In the genomic region with DNA sequence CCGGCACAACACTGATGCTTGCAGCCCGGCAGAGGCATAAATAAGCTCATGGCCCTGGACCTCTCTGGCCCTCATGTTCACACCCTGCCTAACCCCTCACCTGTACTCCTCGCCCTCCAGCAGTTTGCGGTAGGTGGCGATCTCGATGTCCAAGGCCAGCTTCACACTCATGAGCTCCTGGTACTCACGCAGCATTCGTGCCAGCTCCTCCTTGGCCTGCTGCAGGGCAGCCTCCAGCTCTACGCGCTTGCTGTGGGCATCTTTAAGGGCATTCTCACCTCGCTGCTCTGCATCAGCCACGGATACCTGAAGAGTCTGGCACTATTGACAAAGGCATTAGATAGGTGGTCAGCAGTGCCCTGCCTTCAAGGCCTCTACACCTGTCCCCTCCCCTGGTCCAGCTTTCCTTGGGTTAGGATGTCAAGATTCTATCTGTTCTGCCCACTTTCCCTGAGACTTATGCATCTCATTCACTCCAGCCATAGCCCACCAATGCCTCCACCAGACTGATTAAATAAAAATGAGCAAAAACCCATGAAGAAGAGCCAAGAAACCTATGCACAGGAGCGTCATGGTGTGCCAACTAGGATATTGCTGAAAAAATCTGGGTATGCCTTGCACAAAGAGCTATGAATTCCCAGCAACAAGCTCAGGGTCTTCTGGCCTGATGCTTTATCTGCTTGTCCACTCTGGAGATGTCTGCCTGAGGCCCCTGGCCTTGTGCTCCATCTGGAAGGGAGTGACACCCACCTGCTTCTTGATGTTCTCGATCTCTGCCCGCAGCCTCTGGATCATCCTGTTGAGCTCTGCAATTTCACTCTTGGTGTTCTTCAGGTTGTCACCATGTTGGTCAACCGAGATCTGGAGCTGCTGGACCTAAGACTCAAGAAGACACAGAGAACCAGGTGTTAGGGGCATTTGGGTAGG, we compare ENCODE assay signal across 25 cellular contexts. TPM values are rescaled to one million over a fixed set of nuclear protein-coding genes. Genes with fewer than 3 reads are reported as not detected.
DNase-seq lines count a peak whose midpoint lies in the region; ATAC-seq, FAIRE-seq and TF ChIP-seq lines count a peak whose summit lies in the region.
"Had no signal": no experiment of that assay in that cellular context is flagged by ENCODE, and none has a peak within 500 bp of the region (broad histone marks: within the 10 kb centered on the region; RNA-seq: fewer than 3 reads in every experiment).

No MANE protein-coding gene starts in this region.

- 10% methylated on average over 16 of the region's 16 CpGs for WGBS in K562 (ENCODE audit: insufficient coverage, low coverage, missing lambda C conversion rate)
- WGBS in neuronal stem cell (ENCODE audit: extremely low coverage in 2 of 2, insufficient read length in 2 of 2, insufficient replicate concordance in 1 of 2), 2 donors: no CpG with 5 or more reads among the region's 16 CpGs
- WGBS in mesendoderm (ENCODE audit: extremely low coverage, insufficient coverage, low lambda C conversion rate): no CpG with 5 or more reads among the region's 16 CpGs

- no peaks in the 10 kb centered on the region for H3K9me3 Mint-ChIP-seq in type B pancreatic cell
- H3K9me3 Mint-ChIP-seq: CD4-positive, alpha-beta T cell; CD8-positive, alpha-beta memory T cell; GM23338; H9; HFFc6 had no signal

- CTCF ChIA-PET in HEK293 (lab: Yijun Ruan, JAX) (interaction anchor here (0.6 to 1.5 kb wide), 3 partner anchors 31 to 636 kb away, joined by 3 to 6 read pairs (median 4); no protein-coding TSS in a partner anchor), K562 (lab: Yijun Ruan, JAX; ENCODE audit: low intra/inter-chr PET ratio) (no interaction called here)

- POLR2A ChIA-PET in HEK293 (lab: Yijun Ruan, JAX) (interaction anchor here (0.6 kb wide), 1 partner anchor 148 kb away, joined by 4 read pairs; no protein-coding TSS in a partner anchor), K562 (lab: Yijun Ruan, JAX) (interaction anchor here (0.6 to 2.3 kb wide), 5 partner anchors 9 to 393 kb away, joined by 3 to 11 read pairs (median 5); no protein-coding TSS in a partner anchor)

- H2AK5ac ChIP-seq in neuronal stem cell (ENCODE audit: low read depth, low read length) (peak overlapping the region; percentile 31), mesendoderm (ENCODE audit: low read length) (no peak overlapping the region)

- H2BK5ac ChIP-seq in neuronal stem cell (ENCODE audit: low read length) (no peak overlapping the region), mesendoderm (ENCODE audit: low read length) (no peak overlapping the region)

- H3K4me2 ChIP-seq in K562 (ENCODE audit: insufficient read depth, low read length): no peak overlapping the region
- no peak overlapping the region for H3K4me2 ChIP-seq in neuronal stem cell (ENCODE audit: insufficient read depth, low read length, poor library complexity, severe bottlenecking)
- no peak overlapping the region for H3K4me2 ChIP-seq in mesendoderm (ENCODE audit: low read length)
- H3K4me2 ChIP-seq: A549; BLaER1 treated with 17β-estradiol and CSF1 and Interleukin-3, amounts not matched to agents 10 nM and 100 nM; GM23338 had no signal

- in situ Hi-C loops in K562 (cut with MboI): no loop called here

- peak overlapping the region; percentile 26 for H3K23ac ChIP-seq in neuronal stem cell (ENCODE audit: low read depth, low read length, poor library complexity)
- H3K23ac ChIP-seq in mesendoderm (ENCODE audit: low read length): no peak overlapping the region

- peak overlapping the region; percentile 62 for H3K4me3 Mint-ChIP-seq in type B pancreatic cell
- H3K4me3 Mint-ChIP-seq: CD14-positive monocyte; CD4-positive, alpha-beta T cell; GM23338; H9; HFFc6 had no signal

- H4K91ac ChIP-seq in neuronal stem cell (ENCODE audit: low read depth, low read length, poor library complexity): no peak overlapping the region

- no peak overlapping the region for H3K27ac ChIP-seq in HEK293 (ENCODE audit: extremely low read depth, low read depth, low read length)
- H3K27ac ChIP-seq in K562 (ENCODE audit: extremely low read depth, low read depth, low read length): no peak overlapping the region
- no peak overlapping the region for H3K27ac ChIP-seq in neuronal stem cell (replicated peaks; ENCODE audit: low read length)
- no peak overlapping the region for H3K27ac ChIP-seq in mesendoderm (ENCODE audit: low read depth, low read length)
- H3K27ac ChIP-seq: BLaER1 treated with 17β-estradiol and CSF1 and Interleukin-3, amounts not matched to agents 10 nM and 100 nM had no signal

- H3K36me3 ChIP-seq in HEK293 (ENCODE audit: control insufficient read depth in 2 of 2, insufficient read depth in 1 of 2, low read length in 2 of 2) (no peaks in the 10 kb centered on the region), K562 (ENCODE audit: control insufficient read depth, insufficient read depth, low read length) (no peaks in the 10 kb centered on the region), neuronal stem cell (replicated peaks in 1 of 2; ENCODE audit: control insufficient read depth in 2 of 2, insufficient read depth in 2 of 2, low read length in 2 of 2) (no peaks in the 10 kb centered on the region), mesendoderm (ENCODE audit: control insufficient read depth, insufficient read depth, low read length) (no peaks in the 10 kb centered on the region)
- H3K36me3 ChIP-seq: BE2C; BLaER1 treated with 17β-estradiol and CSF1 and Interleukin-3, amounts not matched to agents 10 nM and 100 nM had no signal

- no peak overlapping the region for H4K5ac ChIP-seq in mesendoderm (ENCODE audit: low read length)

- no peak for TF ChIP-seq CTCF in HEK293 (tag by site-specific recombination; IDR thresholded peaks at IDR 0.05)
- TF ChIP-seq CTCF in K562 (IDR thresholded peaks at IDR 0.05 in 2 of 3, conservative IDR thresholded peaks at IDR 0.05 in 1 of 3; ENCODE audit: insufficient read depth in 2 of 3, low read depth in 1 of 3, low read length in 3 of 3): no peak
- no peak for TF ChIP-seq CTCF in type B pancreatic cell (conservative IDR thresholded peaks at IDR 0.05)

- peaks cover 12% of the 10 kb centered on the region for H3K36me3 Mint-ChIP-seq in type B pancreatic cell
- H3K36me3 Mint-ChIP-seq: CD14-positive monocyte; CD8-positive, alpha-beta memory T cell had no signal

- peak overlapping the region; percentile 37 for H3K4ac ChIP-seq in neuronal stem cell (ENCODE audit: low read length)
- H3K4ac ChIP-seq in mesendoderm (ENCODE audit: low read depth, low read length): no peak overlapping the region

- no peak overlapping the region for H3K4me3 ChIP-seq in HEK293 (ENCODE audit: low read depth, low read length)
- H3K4me3 ChIP-seq in K562: no peak overlapping the region
- H3K4me3 ChIP-seq in neuronal stem cell (ENCODE audit: low read length in 2 of 2): peak overlapping the region in 1 of 2 donors; percentile 23
- no peak overlapping the region for H3K4me3 ChIP-seq in mesendoderm (ENCODE audit: low read length)
- H3K4me3 ChIP-seq: A549; BLaER1 treated with 17β-estradiol and CSF1 and Interleukin-3, amounts not matched to agents 10 nM and 100 nM; GM23338 had no signal

- H3K18ac ChIP-seq in neuronal stem cell (ENCODE audit: low read length): peak overlapping the region; percentile 68
- H3K18ac ChIP-seq in mesendoderm (ENCODE audit: low read length): no peak overlapping the region

- no peak overlapping the region for H2BK15ac ChIP-seq in neuronal stem cell (ENCODE audit: low read length)
- H2BK15ac ChIP-seq in mesendoderm (replicated peaks; ENCODE audit: low read depth): no peak overlapping the region

- peak overlapping the region; percentile 95 for H3K27ac Mint-ChIP-seq in type B pancreatic cell
- H3K27ac Mint-ChIP-seq: CD14-positive monocyte; CD4-positive, alpha-beta T cell; CD8-positive, alpha-beta memory T cell; GM23338; HFFc6 had no signal

- no peak overlapping the region for H2AFZ ChIP-seq in K562 (ENCODE audit: low read depth, low read length)
- H2AFZ ChIP-seq in neuronal stem cell (ENCODE audit: low read length): no peak overlapping the region
- H2AFZ ChIP-seq: GM23338 had no signal

- H4K8ac ChIP-seq in neuronal stem cell (ENCODE audit: low read depth, low read length) (no peak overlapping the region), mesendoderm (ENCODE audit: low read depth, low read length) (no peak overlapping the region)

- H3K9me1 ChIP-seq in K562 (ENCODE audit: control insufficient read depth, insufficient read depth, low read length): no peaks in the 10 kb centered on the region

- no peaks in the 10 kb centered on the region for H3K4me1 Mint-ChIP-seq in type B pancreatic cell (ENCODE audit: unreplicated experiment)
- H3K4me1 Mint-ChIP-seq: CD14-positive monocyte; CD8-positive, alpha-beta memory T cell had no signal

- H3K56ac ChIP-seq in mesendoderm (ENCODE audit: low read length): no peak overlapping the region

- peaks cover 4% of the 10 kb centered on the region; the same call in 1 of the 2 replicates for H4K20me1 ChIP-seq in K562 (replicated peaks; ENCODE audit: control insufficient read depth, insufficient read depth, low read length)
- H4K20me1 ChIP-seq: BLaER1 treated with 17β-estradiol and CSF1 and Interleukin-3, amounts not matched to agents 10 nM and 100 nM had no signal

- no peak for TF ChIP-seq POLR2A in K562 (conservative IDR thresholded peaks at IDR 0.05)

- H3K9me3 ChIP-seq in HEK293 (ENCODE audit: control insufficient read depth, insufficient read depth, low read depth, low read length) (no peaks in the 10 kb centered on the region), K562 (replicated peaks; ENCODE audit: control insufficient read depth, insufficient read depth, low read depth, low read length) (no peaks in the 10 kb centered on the region), neuronal stem cell (replicated peaks in 1 of 2; ENCODE audit: control insufficient read depth in 2 of 2, insufficient read depth in 1 of 2, low read depth in 1 of 2, low read length in 2 of 2) (no peaks in the 10 kb centered on the region)
- H3K9me3 ChIP-seq: A549; BE2C; BLaER1 treated with 17β-estradiol and CSF1 and Interleukin-3, amounts not matched to agents 10 nM and 100 nM had no signal

- H3K27me3 ChIP-seq in K562 (ENCODE audit: control insufficient read depth in 2 of 2, insufficient read depth in 2 of 2, low read length in 2 of 2) (peaks cover 27 to 54% of the 10 kb centered on the region in 2 experiments), neuronal stem cell (ENCODE audit: control insufficient read depth in 3 of 3, insufficient read depth in 3 of 3, low read depth in 1 of 3, low read length in 3 of 3) (no peaks in the 10 kb centered on the region), mesendoderm (ENCODE audit: insufficient read depth, low read length, poor library complexity) (no peaks in the 10 kb centered on the region)
- H3K27me3 ChIP-seq: BE2C; BLaER1 treated with 17β-estradiol and CSF1 and Interleukin-3, amounts not matched to agents 10 nM and 100 nM had no signal

- ATAC-seq in K562 (peak; percentile 45; the same call in 2 of the 3 replicates), HG02759 (IDR thresholded peaks at IDR 0.05; ENCODE audit: unreplicated experiment) (no peak), HG02981 (IDR thresholded peaks at IDR 0.05; ENCODE audit: unreplicated experiment) (no peak)
- ATAC-seq: A549, GM23338, HCT116 had no signal

- H3K4me1 ChIP-seq in HEK293 (ENCODE audit: control insufficient read depth, insufficient read depth, low read length) (no peaks in the 10 kb centered on the region; the same call in 1 of the 2 replicates), K562 (replicated peaks in 1 of 2; ENCODE audit: control insufficient read depth in 2 of 2, insufficient read depth in 2 of 2, low read length in 2 of 2) (no peaks in the 10 kb centered on the region; a peak in 1 of 5 replicates), neuronal stem cell (ENCODE audit: control insufficient read depth in 2 of 2, insufficient read depth in 1 of 2, low read depth in 1 of 2, low read length in 2 of 2) (peaks cover 0 to 11% of the 10 kb centered on the region in 2 donors), mesendoderm (ENCODE audit: control insufficient read depth, low read depth, low read length) (peaks cover 2% of the 10 kb centered on the region)
- H3K4me1 ChIP-seq: BE2C had no signal

- no peak overlapping the region; a peak in 1 of 4 replicates for H3K9ac ChIP-seq in K562 (ENCODE audit: insufficient read depth in 1 of 2, low read depth in 2 of 2, low read length in 2 of 2)
- H3K9ac ChIP-seq in neuronal stem cell (ENCODE audit: low read depth, low read length, poor library complexity): peak overlapping the region; percentile 1
- no peak overlapping the region for H3K9ac ChIP-seq in mesendoderm (ENCODE audit: low read length)
- H3K9ac ChIP-seq: BLaER1 treated with 17β-estradiol and CSF1 and Interleukin-3, amounts not matched to agents 10 nM and 100 nM had no signal

- intact Hi-C loops in K562 (cut with micrococcal nuclease): no loop called here

- TF ChIP-seq RAD21 in K562 (CRISPR knock-in tag; conservative IDR thresholded peaks at IDR 0.05 in 1 of 2, IDR thresholded peaks at IDR 0.05 in 1 of 2): no peak

- H3K14ac ChIP-seq in neuronal stem cell (ENCODE audit: low read length): no peak overlapping the region

- BruUV-seq in K562 (replicated peaks; lab: Mats Ljungman, UMichigan): no TSS peak

- H2BK120ac ChIP-seq in neuronal stem cell (ENCODE audit: low read depth, low read length): no peak overlapping the region
- H2BK120ac ChIP-seq in mesendoderm (ENCODE audit: low read depth, low read length): no peak overlapping the region

- no peak overlapping the region for H2BK12ac ChIP-seq in neuronal stem cell (ENCODE audit: low read length)

- H3K79me2 ChIP-seq in K562 (ENCODE audit: control insufficient read depth, insufficient read depth, low read length) (no peaks in the 10 kb centered on the region), mesendoderm (ENCODE audit: control insufficient read depth, insufficient read depth, low read length) (no peaks in the 10 kb centered on the region)

- H3K79me1 ChIP-seq in neuronal stem cell (ENCODE audit: low read depth, low read length) (no peaks in the 10 kb centered on the region), mesendoderm (ENCODE audit: low read length) (no peaks in the 10 kb centered on the region)

- no peak for FAIRE-seq in K562 (lab: Jason Lieb, UNC)
- FAIRE-seq: A549, D721Med, G401.6 had no signal

- no peak for TF ChIP-seq EP300 in K562 (IDR thresholded peaks at IDR 0.05; ENCODE audit: low read length)

- H3K27me3 Mint-ChIP-seq in type B pancreatic cell: peaks cover 58% of the 10 kb centered on the region
- H3K27me3 Mint-ChIP-seq: CD4-positive, alpha-beta T cell had no signal

- DNase-seq in K562 (ENCODE audit: extremely low read depth in 1 of 4, low spot score in 3 of 4) (no peak), neuronal stem cell (ENCODE audit: low spot score) (no peak), type B pancreatic cell (ENCODE audit: extremely low spot score, unreplicated experiment) (no peak), mesendoderm (no peak)
- DNase-seq: 8988T; ACHN; AML-193; BE2C; CD4-positive, alpha-beta T cell; CD8-positive, alpha-beta memory T cell; DMS 273 treated with DMSO at 0.1 percent for 48 hours; DND-41; H9; HFFc6 had no signal

RNA-seq across cellular contexts. Expression of gene KRT4, which starts 6.1 kb away (rescaled TPM):
- not detected in 2 replicates for total RNA-seq in K562 (2011; cell fraction: chromatin; rRNA removed; ENCODE audit: low replicate concordance)
- not detected in 2 replicates for total RNA-seq in K562 (2011; cell fraction: nucleolus; rRNA removed)
- not detected in 2 replicates for total RNA-seq in K562 (2011; cell fraction: nucleoplasm; rRNA removed)
- not detected in 2 replicates for total RNA-seq in K562 (2014; rRNA removed)
- not detected in 2 replicates for total RNA-seq in K562 (2014; rRNA removed; fragmentation: Illumina TruSeq; extraction: Trizol)
- total RNA-seq in K562 (2015; rRNA removed; fragmentation: Illumina TruSeq; extraction: Trizol): not detected in 2 replicates
- total RNA-seq in K562 (2021): not detected in 2 replicates
- polyA plus RNA-seq in K562 (2011; rRNA removed): not detected in 2 replicates
- polyA plus RNA-seq in K562 (2011; cell fraction: cytosol; rRNA removed): not detected in 2 replicates
- 0.06 TPM in 1 of 2 replicates, not detected in the other for polyA plus RNA-seq in K562 (2011; cell fraction: nucleus; rRNA removed)
- not detected in 2 replicates for polyA plus RNA-seq in K562 (2012)
- not detected in 2 replicates for polyA plus RNA-seq in K562 (2014; fragmentation: Illumina TruSeq; extraction: Trizol)
- polyA plus RNA-seq in K562 (2014; fragmentation: Nextera tagmentation; extraction: Ambion mirVana): not detected
- polyA plus RNA-seq in K562 (2014; rRNA removed): not detected in 2 replicates
- not detected in 2 replicates for polyA minus RNA-seq in K562 (2011; rRNA and poly(A)+ RNA removed)
- not detected in 2 replicates for polyA minus RNA-seq in K562 (2011; cell fraction: cytosol; rRNA and poly(A)+ RNA removed)
- polyA minus RNA-seq in K562 (2011; cell fraction: nucleus; rRNA and poly(A)+ RNA removed): not detected in 2 replicates
- not detected for polyA plus RNA-seq in neuronal stem cell (2013, experiment 1 of 2)
- not detected for polyA plus RNA-seq in neuronal stem cell (2013, experiment 2 of 2)
- 1,276 and 3,134 TPM in 2 replicates for total RNA-seq in type B pancreatic cell (ENCODE audit: low replicate concordance)
- not detected for polyA plus RNA-seq in mesendoderm (2013, experiment 1 of 2)
- polyA plus RNA-seq in mesendoderm (2013, experiment 2 of 2): not detected
- total RNA-seq: CD4-positive, alpha-beta T cell; CD8-positive, alpha-beta memory T cell; GM23338; H4; H9 had no signal
- polyA plus RNA-seq: CD14-positive monocyte; CD8-positive, alpha-beta memory T cell; GM23338 had no signal

RNA-seq across cellular contexts. Expression of gene KRT3, which starts 11.9 kb away (rescaled TPM):
- not detected in 2 replicates for total RNA-seq in K562 (2011; cell fraction: chromatin; rRNA removed; ENCODE audit: low replicate concordance)
- not detected in 2 replicates for total RNA-seq in K562 (2011; cell fraction: nucleolus; rRNA removed)
- total RNA-seq in K562 (2011; cell fraction: nucleoplasm; rRNA removed): not detected in 2 replicates
- total RNA-seq in K562 (2014; rRNA removed) (not detected in 2 replicates), K562 (2014; rRNA removed; fragmentation: Illumina TruSeq; extraction: Trizol) (not detected in 2 replicates), K562 (2015; rRNA removed; fragmentation: Illumina TruSeq; extraction: Trizol) (not detected in 2 replicates), K562 (2021) (not detected in 2 replicates), type B pancreatic cell (ENCODE audit: low replicate concordance) (0.68 and 2.3 TPM in 2 replicates)
- polyA plus RNA-seq in K562 (2011; rRNA removed) (not detected in 2 replicates), K562 (2014; fragmentation: Illumina TruSeq; extraction: Trizol) (not detected in 2 replicates), K562 (2014; fragmentation: Nextera tagmentation; extraction: Ambion mirVana) (not detected), K562 (2014; rRNA removed) (not detected in 2 replicates)
- not detected in 2 replicates for polyA plus RNA-seq in K562 (2011; cell fraction: cytosol; rRNA removed)
- not detected in 2 replicates for polyA plus RNA-seq in K562 (2011; cell fraction: nucleus; rRNA removed)
- not detected in 2 replicates for polyA plus RNA-seq in K562 (2012)
- polyA minus RNA-seq in K562 (2011; rRNA and poly(A)+ RNA removed): not detected in 2 replicates
- not detected in 2 replicates for polyA minus RNA-seq in K562 (2011; cell fraction: cytosol; rRNA and poly(A)+ RNA removed)
- polyA minus RNA-seq in K562 (2011; cell fraction: nucleus; rRNA and poly(A)+ RNA removed): not detected in 2 replicates
- polyA plus RNA-seq in neuronal stem cell (2013, experiment 1 of 2): not detected
- not detected for polyA plus RNA-seq in neuronal stem cell (2013, experiment 2 of 2)
- polyA plus RNA-seq in mesendoderm (2013, experiment 1 of 2): not detected
- polyA plus RNA-seq in mesendoderm (2013, experiment 2 of 2): not detected
- total RNA-seq: CD4-positive, alpha-beta T cell; CD8-positive, alpha-beta memory T cell; GM23338; H4; H9; HFFc6 had no signal
- polyA plus RNA-seq: CD14-positive monocyte; CD8-positive, alpha-beta memory T cell; GM23338 had no signal

RNA-seq across cellular contexts. Expression of gene KRT79, which starts 26.3 kb away (rescaled TPM):
- total RNA-seq in K562 (2011; cell fraction: chromatin; rRNA removed; ENCODE audit: low replicate concordance): 1.7 and 5.7 TPM in 2 replicates
- total RNA-seq in K562 (2011; cell fraction: nucleolus; rRNA removed): 2.2 and 3.8 TPM in 2 replicates
- total RNA-seq in K562 (2011; cell fraction: nucleoplasm; rRNA removed): 1.9 TPM in 2 replicates
- 0.08 and 0.32 TPM in 2 replicates for total RNA-seq in K562 (2014; rRNA removed)
- total RNA-seq in K562 (2014; rRNA removed; fragmentation: Illumina TruSeq; extraction: Trizol): 0.07 TPM in 1 of 2 replicates, not detected in the other
- total RNA-seq in K562 (2015; rRNA removed; fragmentation: Illumina TruSeq; extraction: Trizol): not detected in 2 replicates
- 0.09 and 0.27 TPM in 2 replicates for total RNA-seq in K562 (2021)
- polyA plus RNA-seq in K562 (2011; rRNA removed): 0.81 and 2.3 TPM in 2 replicates
- 0.59 and 2.4 TPM in 2 replicates for polyA plus RNA-seq in K562 (2011; cell fraction: cytosol; rRNA removed)
- polyA plus RNA-seq in K562 (2011; cell fraction: nucleus; rRNA removed): 5.8 and 21.4 TPM in 2 replicates
- 0.71 and 2.0 TPM in 2 replicates for polyA plus RNA-seq in K562 (2012)
- 0.14 TPM in 1 of 2 replicates, not detected in the other for polyA plus RNA-seq in K562 (2014; fragmentation: Illumina TruSeq; extraction: Trizol)
- under 1 TPM; 0.03 to 0.08 TPM for polyA plus RNA-seq in K562 (2014; fragmentation: Nextera tagmentation; extraction: Ambion mirVana)
- polyA plus RNA-seq in K562 (2014; rRNA removed): 0.22 and 0.23 TPM in 2 replicates
- polyA minus RNA-seq in K562 (2011; rRNA and poly(A)+ RNA removed): 0.48 and 1.0 TPM in 2 replicates
- 0.95 TPM in 1 of 2 replicates, not detected in the other for polyA minus RNA-seq in K562 (2011; cell fraction: cytosol; rRNA and poly(A)+ RNA removed)
- polyA minus RNA-seq in K562 (2011; cell fraction: nucleus; rRNA and poly(A)+ RNA removed): 0.22 and 1.2 TPM in 2 replicates
- polyA plus RNA-seq in neuronal stem cell (2013, experiment 1 of 2): not detected
- polyA plus RNA-seq in neuronal stem cell (2013, experiment 2 of 2): not detected
- not detected in 2 replicates for total RNA-seq in type B pancreatic cell (ENCODE audit: low replicate concordance)
- polyA plus RNA-seq in mesendoderm (2013, experiment 1 of 2): not detected
- polyA plus RNA-seq in mesendoderm (2013, experiment 2 of 2): not detected
- total RNA-seq: CD4-positive, alpha-beta T cell; CD8-positive, alpha-beta memory T cell; H4; H9; HFFc6 had no signal
- polyA plus RNA-seq: CD14-positive monocyte; CD8-positive, alpha-beta memory T cell; GM23338 had no signal

RNA-seq across cellular contexts. Expression of gene KRT76, which starts 30.7 kb away (rescaled TPM):
- total RNA-seq in K562 (2011; cell fraction: chromatin; rRNA removed; ENCODE audit: low replicate concordance): not detected in 2 replicates
- not detected in 2 replicates for total RNA-seq in K562 (2011; cell fraction: nucleolus; rRNA removed)
- not detected in 2 replicates for total RNA-seq in K562 (2011; cell fraction: nucleoplasm; rRNA removed)
- total RNA-seq in K562 (2014; rRNA removed): not detected in 2 replicates
- total RNA-seq in K562 (2014; rRNA removed; fragmentation: Illumina TruSeq; extraction: Trizol): not detected in 2 replicates
- not detected in 2 replicates for total RNA-seq in K562 (2015; rRNA removed; fragmentation: Illumina TruSeq; extraction: Trizol)
- total RNA-seq in K562 (2021): not detected in 2 replicates
- polyA plus RNA-seq in K562 (2011; rRNA removed): not detected in 2 replicates
- polyA plus RNA-seq in K562 (2011; cell fraction: cytosol; rRNA removed): not detected in 2 replicates
- polyA plus RNA-seq in K562 (2011; cell fraction: nucleus; rRNA removed): not detected in 2 replicates
- polyA plus RNA-seq in K562 (2012): not detected in 2 replicates
- polyA plus RNA-seq in K562 (2014; fragmentation: Illumina TruSeq; extraction: Trizol): not detected in 2 replicates
- not detected for polyA plus RNA-seq in K562 (2014; fragmentation: Nextera tagmentation; extraction: Ambion mirVana)
- not detected in 2 replicates for polyA plus RNA-seq in K562 (2014; rRNA removed)
- not detected in 2 replicates for polyA minus RNA-seq in K562 (2011; rRNA and poly(A)+ RNA removed)
- not detected in 2 replicates for polyA minus RNA-seq in K562 (2011; cell fraction: cytosol; rRNA and poly(A)+ RNA removed)
- not detected in 2 replicates for polyA minus RNA-seq in K562 (2011; cell fraction: nucleus; rRNA and poly(A)+ RNA removed)
- not detected for polyA plus RNA-seq in neuronal stem cell (2013, experiment 1 of 2)
- not detected for polyA plus RNA-seq in neuronal stem cell (2013, experiment 2 of 2)
- total RNA-seq in type B pancreatic cell (ENCODE audit: low replicate concordance): not detected in 2 replicates
- not detected for polyA plus RNA-seq in mesendoderm (2013, experiment 1 of 2)
- polyA plus RNA-seq in mesendoderm (2013, experiment 2 of 2): not detected
- total RNA-seq: CD4-positive, alpha-beta T cell; CD8-positive, alpha-beta memory T cell; GM23338; H4; H9; HFFc6 had no signal
- polyA plus RNA-seq: A549; CD14-positive monocyte; CD8-positive, alpha-beta memory T cell; GM23338 had no signal

RNA-seq across cellular contexts. Expression of gene KRT78, which starts 41.0 kb away (rescaled TPM):
- not detected in 2 replicates for total RNA-seq in K562 (2011; cell fraction: chromatin; rRNA removed; ENCODE audit: low replicate concordance)
- not detected in 2 replicates for total RNA-seq in K562 (2011; cell fraction: nucleolus; rRNA removed)
- total RNA-seq in K562 (2011; cell fraction: nucleoplasm; rRNA removed): not detected in 2 replicates
- total RNA-seq in K562 (2014; rRNA removed) (not detected in 2 replicates), K562 (2014; rRNA removed; fragmentation: Illumina TruSeq; extraction: Trizol) (not detected in 2 replicates), K562 (2015; rRNA removed; fragmentation: Illumina TruSeq; extraction: Trizol) (not detected in 2 replicates), K562 (2021) (not detected in 2 replicates), type B pancreatic cell (ENCODE audit: low replicate concordance) (14.7 and 29.1 TPM in 2 replicates)
- polyA plus RNA-seq in K562 (2011; rRNA removed) (0.08 TPM in 1 of 2 replicates, not detected in the other), K562 (2014; fragmentation: Illumina TruSeq; extraction: Trizol) (not detected in 2 replicates), K562 (2014; fragmentation: Nextera tagmentation; extraction: Ambion mirVana) (not detected), K562 (2014; rRNA removed) (not detected in 2 replicates)
- not detected in 2 replicates for polyA plus RNA-seq in K562 (2011; cell fraction: cytosol; rRNA removed)
- polyA plus RNA-seq in K562 (2011; cell fraction: nucleus; rRNA removed): not detected in 2 replicates
- not detected in 2 replicates for polyA plus RNA-seq in K562 (2012)
- not detected in 2 replicates for polyA minus RNA-seq in K562 (2011; rRNA and poly(A)+ RNA removed)
- not detected in 2 replicates for polyA minus RNA-seq in K562 (2011; cell fraction: cytosol; rRNA and poly(A)+ RNA removed)
- not detected in 2 replicates for polyA minus RNA-seq in K562 (2011; cell fraction: nucleus; rRNA and poly(A)+ RNA removed)
- polyA plus RNA-seq in neuronal stem cell (2013, experiment 1 of 2): not detected
- polyA plus RNA-seq in neuronal stem cell (2013, experiment 2 of 2): not detected
- not detected for polyA plus RNA-seq in mesendoderm (2013, experiment 1 of 2)
- not detected for polyA plus RNA-seq in mesendoderm (2013, experiment 2 of 2)
- total RNA-seq: CD4-positive, alpha-beta T cell; CD8-positive, alpha-beta memory T cell; GM23338; H4; H9 had no signal
- polyA plus RNA-seq: CD14-positive monocyte; CD8-positive, alpha-beta memory T cell; GM23338 had no signal

Comparison
In these comparisons a context has a peak if more than half of its experiments do, and no peak if none do; other contexts are left out.
1. RNA of gene KRT4, which starts 6.1 kb away (total RNA-seq): 1,276 to 3,134 TPM in type B pancreatic cell; not detected in K562; every median in the first group is over 100 times any median in the second.